In the genomic region with DNA sequence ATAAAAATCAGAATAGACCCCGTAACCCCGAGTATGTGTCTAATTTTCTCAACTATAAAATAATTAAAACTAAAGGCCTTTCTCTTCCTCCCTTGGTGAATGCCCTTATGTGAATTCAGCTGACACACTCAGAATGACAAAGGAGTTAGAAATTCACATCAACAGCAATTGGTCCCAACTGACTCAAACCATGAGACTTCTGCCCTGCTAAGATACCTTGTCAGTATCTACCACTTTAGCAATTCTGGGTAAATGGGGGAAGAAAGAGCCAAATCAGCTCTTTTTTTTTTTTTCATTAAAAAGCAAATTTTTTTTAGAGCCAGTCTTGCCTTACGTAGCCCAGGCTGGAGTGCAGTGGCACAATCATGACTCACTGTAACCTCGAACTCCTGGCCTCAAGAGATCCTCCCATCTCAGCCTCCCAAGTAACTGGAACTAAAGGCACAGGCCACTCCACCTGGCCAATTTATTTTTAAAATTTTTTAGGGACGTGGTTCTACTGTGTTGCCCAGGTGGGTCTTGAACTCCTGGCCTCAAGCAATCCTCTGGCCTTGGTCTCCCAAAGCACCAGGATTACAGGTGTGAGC, we compare ENCODE assay signal across 1 cellular context.
A peak's percentile ranks its signal among the peaks of the same experiment; 100 is the strongest.
TF ChIP-seq lines count a peak whose summit lies in the region.

No MANE protein-coding gene starts in this region.

TF ChIP-seq in K562, 482 proteins besides CTCF, POLR2A, EP300 and RAD21 (continued from another document and continues in another):
- TF ChIP-seq, protein P1, sequence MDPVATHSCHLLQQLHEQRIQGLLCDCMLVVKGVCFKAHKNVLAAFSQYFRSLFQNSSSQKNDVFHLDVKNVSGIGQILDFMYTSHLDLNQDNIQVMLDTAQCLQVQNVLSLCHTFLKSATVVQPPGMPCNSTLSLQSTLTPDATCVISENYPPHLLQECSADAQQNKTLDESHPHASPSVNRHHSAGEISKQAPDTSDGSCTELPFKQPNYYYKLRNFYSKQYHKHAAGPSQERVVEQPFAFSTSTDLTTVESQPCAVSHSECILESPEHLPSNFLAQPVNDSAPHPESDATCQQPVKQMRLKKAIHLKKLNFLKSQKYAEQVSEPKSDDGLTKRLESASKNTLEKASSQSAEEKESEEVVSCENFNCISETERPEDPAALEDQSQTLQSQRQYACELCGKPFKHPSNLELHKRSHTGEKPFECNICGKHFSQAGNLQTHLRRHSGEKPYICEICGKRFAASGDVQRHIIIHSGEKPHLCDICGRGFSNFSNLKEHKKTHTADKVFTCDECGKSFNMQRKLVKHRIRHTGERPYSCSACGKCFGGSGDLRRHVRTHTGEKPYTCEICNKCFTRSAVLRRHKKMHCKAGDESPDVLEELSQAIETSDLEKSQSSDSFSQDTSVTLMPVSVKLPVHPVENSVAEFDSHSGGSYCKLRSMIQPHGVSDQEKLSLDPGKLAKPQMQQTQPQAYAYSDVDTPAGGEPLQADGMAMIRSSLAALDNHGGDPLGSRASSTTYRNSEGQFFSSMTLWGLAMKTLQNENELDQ (CRISPR knock-in tag; IDR thresholded peaks at IDR 0.05; ENCODE audit: borderline replicate concordance): no peak
- TF ChIP-seq, protein P2, sequence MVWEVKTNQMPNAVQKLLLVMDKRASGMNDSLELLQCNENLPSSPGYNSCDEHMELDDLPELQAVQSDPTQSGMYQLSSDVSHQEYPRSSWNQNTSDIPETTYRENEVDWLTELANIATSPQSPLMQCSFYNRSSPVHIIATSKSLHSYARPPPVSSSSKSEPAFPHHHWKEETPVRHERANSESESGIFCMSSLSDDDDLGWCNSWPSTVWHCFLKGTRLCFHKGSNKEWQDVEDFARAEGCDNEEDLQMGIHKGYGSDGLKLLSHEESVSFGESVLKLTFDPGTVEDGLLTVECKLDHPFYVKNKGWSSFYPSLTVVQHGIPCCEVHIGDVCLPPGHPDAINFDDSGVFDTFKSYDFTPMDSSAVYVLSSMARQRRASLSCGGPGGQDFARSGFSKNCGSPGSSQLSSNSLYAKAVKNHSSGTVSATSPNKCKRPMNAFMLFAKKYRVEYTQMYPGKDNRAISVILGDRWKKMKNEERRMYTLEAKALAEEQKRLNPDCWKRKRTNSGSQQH (CRISPR knock-in tag; IDR thresholded peaks at IDR 0.05): no peak
- TF ChIP-seq ZNF384 (IDR thresholded peaks at IDR 0.05; ENCODE audit: low read depth, low read length): no peak
- TF ChIP-seq, protein P3, sequence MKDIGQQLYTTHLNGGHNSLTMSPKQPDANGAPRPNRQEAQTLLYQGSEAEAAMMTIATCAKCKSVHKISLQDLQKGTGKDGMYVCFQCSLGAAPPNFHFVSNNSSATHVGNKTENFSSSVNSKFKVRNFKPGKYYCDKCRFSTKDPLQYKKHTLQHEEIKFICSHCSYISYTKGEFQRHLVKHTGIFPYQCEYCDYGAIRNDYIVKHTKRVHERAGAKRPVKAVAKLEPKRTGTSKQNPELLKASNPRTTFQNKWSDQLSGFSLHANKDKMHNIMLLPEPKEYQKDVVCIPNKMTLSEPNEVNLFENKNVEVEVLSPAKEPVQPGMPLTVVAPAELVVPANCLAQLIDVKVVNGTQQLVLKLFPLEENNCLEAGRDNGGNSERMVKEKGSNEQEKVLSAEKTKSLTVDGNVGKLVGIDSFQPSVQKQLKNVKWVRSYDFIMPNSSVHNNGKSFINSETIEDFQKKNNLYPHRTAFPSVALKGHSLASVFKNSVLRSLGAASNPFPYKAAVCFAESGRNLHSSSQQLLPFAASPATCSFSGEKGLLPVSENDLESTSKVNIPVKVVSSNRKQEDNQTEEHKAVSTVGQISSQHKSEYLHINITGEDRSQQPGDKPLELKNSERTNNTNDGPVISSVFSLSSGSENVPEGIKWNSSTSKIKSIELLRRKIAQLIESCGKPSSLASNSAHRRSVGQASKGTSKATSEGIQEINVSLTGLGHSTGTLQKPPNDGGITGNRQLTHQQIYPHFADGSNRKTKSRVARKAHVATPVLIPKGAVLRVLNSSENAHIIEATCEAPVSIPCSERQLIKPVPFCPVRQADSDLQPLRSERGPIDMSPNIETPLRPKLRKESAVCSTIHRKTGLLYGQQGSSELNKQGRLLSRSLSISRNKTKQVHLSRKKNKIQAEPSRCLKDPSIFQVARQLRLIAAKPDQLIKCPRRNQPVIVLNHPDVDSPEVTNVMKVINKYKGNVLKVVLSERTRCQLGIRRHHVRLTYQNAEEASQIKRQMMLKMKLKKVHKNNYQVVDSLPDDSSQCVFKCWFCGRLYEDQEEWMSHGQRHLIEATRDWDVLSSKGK (CRISPR knock-in tag; IDR thresholded peaks at IDR 0.05): no peak
- no peak for TF ChIP-seq HDAC2 (IDR thresholded peaks at IDR 0.05)
- TF ChIP-seq, protein P4, sequence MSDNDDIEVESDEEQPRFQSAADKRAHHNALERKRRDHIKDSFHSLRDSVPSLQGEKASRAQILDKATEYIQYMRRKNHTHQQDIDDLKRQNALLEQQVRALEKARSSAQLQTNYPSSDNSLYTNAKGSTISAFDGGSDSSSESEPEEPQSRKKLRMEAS (CRISPR knock-in tag; IDR thresholded peaks at IDR 0.05): no peak
- TF ChIP-seq ZC3H8 (IDR thresholded peaks at IDR 0.05): no peak
- TF ChIP-seq MAFG (tag; conservative IDR thresholded peaks at IDR 0.05): peak; percentile 69
- TF ChIP-seq, protein P5, sequence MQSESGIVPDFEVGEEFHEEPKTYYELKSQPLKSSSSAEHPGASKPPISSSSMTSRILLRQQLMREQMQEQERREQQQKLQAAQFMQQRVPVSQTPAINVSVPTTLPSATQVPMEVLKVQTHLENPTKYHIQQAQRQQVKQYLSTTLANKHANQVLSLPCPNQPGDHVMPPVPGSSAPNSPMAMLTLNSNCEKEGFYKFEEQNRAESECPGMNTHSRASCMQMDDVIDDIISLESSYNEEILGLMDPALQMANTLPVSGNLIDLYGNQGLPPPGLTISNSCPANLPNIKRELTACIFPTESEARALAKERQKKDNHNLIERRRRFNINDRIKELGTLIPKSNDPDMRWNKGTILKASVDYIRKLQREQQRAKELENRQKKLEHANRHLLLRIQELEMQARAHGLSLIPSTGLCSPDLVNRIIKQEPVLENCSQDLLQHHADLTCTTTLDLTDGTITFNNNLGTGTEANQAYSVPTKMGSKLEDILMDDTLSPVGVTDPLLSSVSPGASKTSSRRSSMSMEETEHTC (IDR thresholded peaks at IDR 0.05): no peak
- no peak for TF ChIP-seq ZFX (CRISPR knock-in tag; IDR thresholded peaks at IDR 0.05)
- no peak for TF ChIP-seq HMGN3 (IDR thresholded peaks at IDR 0.05; ENCODE audit: borderline replicate concordance, extremely low read depth, insufficient read length, low read depth, low read length)
- no peak for TF ChIP-seq PHTF2 (CRISPR knock-in tag; IDR thresholded peaks at IDR 0.05)
- TF ChIP-seq PML (IDR thresholded peaks at IDR 0.05; ENCODE audit: low read length): no peak
- no peak for TF ChIP-seq ZNF431 (CRISPR knock-in tag; IDR thresholded peaks at IDR 0.05)
- no peak for TF ChIP-seq RHOXF2B (CRISPR knock-in tag; conservative IDR thresholded peaks at IDR 0.05)
- no peak for TF ChIP-seq U2AF2 (optimal IDR thresholded peaks at IDR 0.05; ENCODE audit: low read depth, low read length)
- TF ChIP-seq SMAD3 (CRISPR knock-in tag; conservative IDR thresholded peaks at IDR 0.05): no peak
- no peak for TF ChIP-seq YBX1 (IDR thresholded peaks at IDR 0.05)
- TF ChIP-seq SMAD4 (CRISPR knock-in tag; conservative IDR thresholded peaks at IDR 0.05): no peak; the same call in 1 of the 2 replicates
- no peak for TF ChIP-seq CCNT2 (IDR thresholded peaks at IDR 0.05; ENCODE audit: borderline replicate concordance, extremely low read depth, insufficient read length, low read depth, low read length)
- TF ChIP-seq NFATC3 (IDR thresholded peaks at IDR 0.05): no peak
- TF ChIP-seq, protein P6, sequence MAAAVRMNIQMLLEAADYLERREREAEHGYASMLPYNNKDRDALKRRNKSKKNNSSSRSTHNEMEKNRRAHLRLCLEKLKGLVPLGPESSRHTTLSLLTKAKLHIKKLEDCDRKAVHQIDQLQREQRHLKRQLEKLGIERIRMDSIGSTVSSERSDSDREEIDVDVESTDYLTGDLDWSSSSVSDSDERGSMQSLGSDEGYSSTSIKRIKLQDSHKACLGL (CRISPR knock-in tag; IDR thresholded peaks at IDR 0.05; ENCODE audit: borderline replicate concordance, poor library complexity, severe bottlenecking): no peak
- no peak for TF ChIP-seq ZNF263 (CRISPR knock-in tag; IDR thresholded peaks at IDR 0.05; ENCODE audit: borderline replicate concordance)
- TF ChIP-seq, protein P7, sequence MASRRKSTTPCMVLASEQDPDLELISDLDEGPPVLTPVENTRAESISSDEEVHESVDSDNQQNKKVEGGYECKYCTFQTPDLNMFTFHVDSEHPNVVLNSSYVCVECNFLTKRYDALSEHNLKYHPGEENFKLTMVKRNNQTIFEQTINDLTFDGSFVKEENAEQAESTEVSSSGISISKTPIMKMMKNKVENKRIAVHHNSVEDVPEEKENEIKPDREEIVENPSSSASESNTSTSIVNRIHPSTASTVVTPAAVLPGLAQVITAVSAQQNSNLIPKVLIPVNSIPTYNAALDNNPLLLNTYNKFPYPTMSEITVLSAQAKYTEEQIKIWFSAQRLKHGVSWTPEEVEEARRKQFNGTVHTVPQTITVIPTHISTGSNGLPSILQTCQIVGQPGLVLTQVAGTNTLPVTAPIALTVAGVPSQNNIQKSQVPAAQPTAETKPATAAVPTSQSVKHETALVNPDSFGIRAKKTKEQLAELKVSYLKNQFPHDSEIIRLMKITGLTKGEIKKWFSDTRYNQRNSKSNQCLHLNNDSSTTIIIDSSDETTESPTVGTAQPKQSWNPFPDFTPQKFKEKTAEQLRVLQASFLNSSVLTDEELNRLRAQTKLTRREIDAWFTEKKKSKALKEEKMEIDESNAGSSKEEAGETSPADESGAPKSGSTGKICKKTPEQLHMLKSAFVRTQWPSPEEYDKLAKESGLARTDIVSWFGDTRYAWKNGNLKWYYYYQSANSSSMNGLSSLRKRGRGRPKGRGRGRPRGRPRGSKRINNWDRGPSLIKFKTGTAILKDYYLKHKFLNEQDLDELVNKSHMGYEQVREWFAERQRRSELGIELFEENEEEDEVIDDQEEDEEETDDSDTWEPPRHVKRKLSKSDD (conservative IDR thresholded peaks at IDR 0.05; ENCODE audit: low read length): no peak
- TF ChIP-seq RBBP5 (IDR thresholded peaks at IDR 0.05; ENCODE audit: borderline replicate concordance, insufficient read depth, low read length, poor library complexity, severe bottlenecking): no peak
- no peak for TF ChIP-seq MCM7 (IDR thresholded peaks at IDR 0.05)
- no peak for TF ChIP-seq ZNF780A (CRISPR knock-in tag; IDR thresholded peaks at IDR 0.05)
- no peak for TF ChIP-seq PTTG1 (tag; IDR thresholded peaks at IDR 0.05; ENCODE audit: low read depth)
- no peak for TF ChIP-seq HIVEP1 (CRISPR knock-in tag; IDR thresholded peaks at IDR 0.05)
- TF ChIP-seq C11orf30 (IDR thresholded peaks at IDR 0.05; ENCODE audit: low read depth): peak; percentile 84
- TF ChIP-seq ZNF507 (tag; conservative IDR thresholded peaks at IDR 0.05): no peak
- TF ChIP-seq, protein P8, sequence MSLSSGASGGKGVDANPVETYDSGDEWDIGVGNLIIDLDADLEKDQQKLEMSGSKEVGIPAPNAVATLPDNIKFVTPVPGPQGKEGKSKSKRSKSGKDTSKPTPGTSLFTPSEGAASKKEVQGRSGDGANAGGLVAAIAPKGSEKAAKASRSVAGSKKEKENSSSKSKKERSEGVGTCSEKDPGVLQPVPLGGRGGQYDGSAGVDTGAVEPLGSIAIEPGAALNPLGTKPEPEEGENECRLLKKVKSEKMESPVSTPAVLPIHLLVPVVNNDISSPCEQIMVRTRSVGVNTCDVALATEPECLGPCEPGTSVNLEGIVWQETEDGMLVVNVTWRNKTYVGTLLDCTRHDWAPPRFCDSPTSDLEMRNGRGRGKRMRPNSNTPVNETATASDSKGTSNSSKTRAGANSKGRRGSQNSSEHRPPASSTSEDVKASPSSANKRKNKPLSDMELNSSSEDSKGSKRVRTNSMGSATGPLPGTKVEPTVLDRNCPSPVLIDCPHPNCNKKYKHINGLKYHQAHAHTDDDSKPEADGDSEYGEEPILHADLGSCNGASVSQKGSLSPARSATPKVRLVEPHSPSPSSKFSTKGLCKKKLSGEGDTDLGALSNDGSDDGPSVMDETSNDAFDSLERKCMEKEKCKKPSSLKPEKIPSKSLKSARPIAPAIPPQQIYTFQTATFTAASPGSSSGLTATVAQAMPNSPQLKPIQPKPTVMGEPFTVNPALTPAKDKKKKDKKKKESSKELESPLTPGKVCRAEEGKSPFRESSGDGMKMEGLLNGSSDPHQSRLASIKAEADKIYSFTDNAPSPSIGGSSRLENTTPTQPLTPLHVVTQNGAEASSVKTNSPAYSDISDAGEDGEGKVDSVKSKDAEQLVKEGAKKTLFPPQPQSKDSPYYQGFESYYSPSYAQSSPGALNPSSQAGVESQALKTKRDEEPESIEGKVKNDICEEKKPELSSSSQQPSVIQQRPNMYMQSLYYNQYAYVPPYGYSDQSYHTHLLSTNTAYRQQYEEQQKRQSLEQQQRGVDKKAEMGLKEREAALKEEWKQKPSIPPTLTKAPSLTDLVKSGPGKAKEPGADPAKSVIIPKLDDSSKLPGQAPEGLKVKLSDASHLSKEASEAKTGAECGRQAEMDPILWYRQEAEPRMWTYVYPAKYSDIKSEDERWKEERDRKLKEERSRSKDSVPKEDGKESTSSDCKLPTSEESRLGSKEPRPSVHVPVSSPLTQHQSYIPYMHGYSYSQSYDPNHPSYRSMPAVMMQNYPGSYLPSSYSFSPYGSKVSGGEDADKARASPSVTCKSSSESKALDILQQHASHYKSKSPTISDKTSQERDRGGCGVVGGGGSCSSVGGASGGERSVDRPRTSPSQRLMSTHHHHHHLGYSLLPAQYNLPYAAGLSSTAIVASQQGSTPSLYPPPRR (CRISPR knock-in tag; IDR thresholded peaks at IDR 0.05; ENCODE audit: borderline replicate concordance): no peak
- TF ChIP-seq, protein P9, sequence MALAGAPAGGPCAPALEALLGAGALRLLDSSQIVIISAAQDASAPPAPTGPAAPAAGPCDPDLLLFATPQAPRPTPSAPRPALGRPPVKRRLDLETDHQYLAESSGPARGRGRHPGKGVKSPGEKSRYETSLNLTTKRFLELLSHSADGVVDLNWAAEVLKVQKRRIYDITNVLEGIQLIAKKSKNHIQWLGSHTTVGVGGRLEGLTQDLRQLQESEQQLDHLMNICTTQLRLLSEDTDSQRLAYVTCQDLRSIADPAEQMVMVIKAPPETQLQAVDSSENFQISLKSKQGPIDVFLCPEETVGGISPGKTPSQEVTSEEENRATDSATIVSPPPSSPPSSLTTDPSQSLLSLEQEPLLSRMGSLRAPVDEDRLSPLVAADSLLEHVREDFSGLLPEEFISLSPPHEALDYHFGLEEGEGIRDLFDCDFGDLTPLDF (CRISPR knock-in tag; IDR thresholded peaks at IDR 0.05): no peak
- peak; percentile 56; the same call in 1 of the 2 replicates for TF ChIP-seq ARID1B (IDR thresholded peaks at IDR 0.05)
- no peak for TF ChIP-seq JUNB (CRISPR knock-in tag; conservative IDR thresholded peaks at IDR 0.05)
- no peak for TF ChIP-seq BHLHE40 (IDR thresholded peaks at IDR 0.05; ENCODE audit: low read length)
- TF ChIP-seq TEAD4 (IDR thresholded peaks at IDR 0.05; ENCODE audit: low read length): 0 out of 2 replicates have a peak, but pooled peaks have one; percentile 20
- no peak for TF ChIP-seq TEAD4 (CRISPR knock-in tag; IDR thresholded peaks at IDR 0.05; ENCODE audit: borderline replicate concordance)
- TF ChIP-seq, protein P10, sequence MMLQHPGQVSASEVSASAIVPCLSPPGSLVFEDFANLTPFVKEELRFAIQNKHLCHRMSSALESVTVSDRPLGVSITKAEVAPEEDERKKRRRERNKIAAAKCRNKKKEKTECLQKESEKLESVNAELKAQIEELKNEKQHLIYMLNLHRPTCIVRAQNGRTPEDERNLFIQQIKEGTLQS (IDR thresholded peaks at IDR 0.05): peak; percentile 35; the same call in 1 of the 2 replicates
- TF ChIP-seq, protein P10 (CRISPR knock-in tag; conservative IDR thresholded peaks at IDR 0.05): no peak
- no peak for TF ChIP-seq NFXL1 (CRISPR knock-in tag; IDR thresholded peaks at IDR 0.05)
- TF ChIP-seq ZEB2 (IDR thresholded peaks at IDR 0.05): no peak
- TF ChIP-seq ZNF41 (CRISPR knock-in tag; conservative IDR thresholded peaks at IDR 0.05): no peak
